ENCODE assay signal across 34 cellular contexts in the genomic region with DNA sequence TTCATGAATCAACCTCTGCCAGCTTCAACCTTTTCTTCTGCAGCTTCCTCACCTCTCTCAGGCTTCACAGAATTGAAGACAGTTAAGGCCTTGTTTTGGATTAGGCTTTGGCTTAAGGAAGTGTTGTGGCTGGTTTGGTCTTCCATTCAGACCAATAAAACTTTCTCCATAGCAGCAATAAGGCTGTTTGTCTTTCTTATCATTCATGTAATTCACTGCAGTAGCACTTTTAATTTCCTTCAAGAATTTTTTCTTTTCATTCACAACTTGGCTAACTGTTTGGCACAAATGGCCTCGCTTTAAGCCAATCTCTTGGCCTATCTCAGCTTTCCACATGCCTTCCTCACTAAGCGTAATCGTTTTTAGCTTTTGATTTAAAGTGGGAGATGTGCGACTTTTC.
"Had no signal": no experiment of that assay in that cellular context is flagged by ENCODE, and none has a peak within 500 bp of the region (broad histone marks: within the 10 kb centered on the region; RNA-seq: fewer than 3 reads in every experiment).

No MANE protein-coding gene starts in this region.

- H3K4me3 ChIP-seq: adrenal gland, ascending aorta, body of pancreas, breast epithelium, cardiac muscle cell had no signal

- H3K4me1 ChIP-seq: adrenal gland, ascending aorta, body of pancreas, breast epithelium had no signal

- H3K9me3 ChIP-seq: adrenal gland, ascending aorta, body of pancreas had no signal

- H3K27ac ChIP-seq: adrenal gland, ascending aorta, body of pancreas, brain microvascular endothelial cell, breast epithelium, cardiac muscle cell had no signal

- H3K27me3 ChIP-seq: adrenal gland, ascending aorta, body of pancreas, brain microvascular endothelial cell, breast epithelium, cardiac muscle cell had no signal

- FAIRE-seq: astrocyte had no signal

- ATAC-seq: activated naive CD4-positive, alpha-beta T cell treated with anti-CD3 and anti-CD28 coated beads, Interleukin-2, amount 50 U/mL, for 72 hours; activated naive CD8-positive, alpha-beta T cell treated with anti-CD3 and anti-CD28 coated beads, Interleukin-2, amount 50 U/mL, for 24 hours; activated T-cell treated with anti-CD3 and anti-CD28 coated beads, Interleukin-2, amount 50 U/mL, for 4 hours; activated T-cell treated with anti-CD3 and anti-CD28 coated beads, Interleukin-2, amount 50 U/mL, for 72 hours; activated T-helper 17 cell treated with anti-CD3 and anti-CD28 coated beads, Interleukin-2, amount 50 U/mL, for 72 hours; body of pancreas had no signal

- DNase-seq: activated effector memory CD4-positive, alpha-beta T cell treated with anti-CD3 and anti-CD28 coated beads, Interleukin-2, amount 50 U/mL, for 16 hours; activated effector memory CD4-positive, alpha-beta T cell treated with Interleukin-2 at 50 U/mL for 16 hours; activated gamma-delta T cell; activated gamma-delta T cell treated with Interleukin-2 at 50 U/mL for 16 hours; activated naive CD4-positive, alpha-beta T cell; activated naive CD4-positive, alpha-beta T cell treated with anti-CD3 and anti-CD28 coated beads for 36 hours; activated naive CD4-positive, alpha-beta T cell treated with anti-CD3 and anti-CD28 coated beads, Interleukin-2, amount 10 ng/mL, durations not matched to agents 7 days and 5 days; activated naive CD4-positive, alpha-beta T cell treated with anti-CD3 and anti-CD28 coated beads, Interleukin-2, amount 50 U/mL, for 16 hours; activated naive CD4-positive, alpha-beta T cell treated with Interleukin-2 at 50 U/mL for 16 hours; activated naive CD8-positive, alpha-beta T cell treated with anti-CD3 and anti-CD28 coated beads for 36 hours; activated naive CD8-positive, alpha-beta T cell treated with anti-CD3 and anti-CD28 coated beads, Interleukin-2, amount 10 ng/mL, durations not matched to agents 7 days and 5 days; activated naive CD8-positive, alpha-beta T cell treated with anti-CD3 and anti-CD28 coated beads, Interleukin-2, amount 50 U/mL, for 24 hours; activated T-cell treated with anti-CD3 and anti-CD28 coated beads for 4 hours; activated T-cell treated with anti-CD3 and anti-CD28 coated beads, Interleukin-2, amount 50 U/mL, for 1 hour; activated T-cell treated with anti-CD3 and anti-CD28 coated beads, Interleukin-2, amount 50 U/mL, for 24 hours; activated T-cell treated with anti-CD3 and anti-CD28 coated beads, Interleukin-2, amount 50 U/mL, for 4 hours; activated T-cell treated with anti-CD3 and anti-CD28 coated beads, Interleukin-2, amount 50 U/mL, for 48 hours; activated T-cell treated with anti-CD3 and anti-CD28 coated beads, Interleukin-2, amount 50 U/mL, for 72 hours; adrenal gland; amniotic stem cell; amygdala; anterior cingulate cortex; aorta; body of pancreas; brain microvascular endothelial cell; caudate nucleus; central memory CD4-positive, alpha-beta T cell; cerebellar nuclear complex had no signal

- H3K36me3 ChIP-seq: adrenal gland, ascending aorta, brain microvascular endothelial cell, breast epithelium, cardiac muscle cell had no signal
